25 cellular contexts compared by ENCODE assay signal in the genomic region with DNA sequence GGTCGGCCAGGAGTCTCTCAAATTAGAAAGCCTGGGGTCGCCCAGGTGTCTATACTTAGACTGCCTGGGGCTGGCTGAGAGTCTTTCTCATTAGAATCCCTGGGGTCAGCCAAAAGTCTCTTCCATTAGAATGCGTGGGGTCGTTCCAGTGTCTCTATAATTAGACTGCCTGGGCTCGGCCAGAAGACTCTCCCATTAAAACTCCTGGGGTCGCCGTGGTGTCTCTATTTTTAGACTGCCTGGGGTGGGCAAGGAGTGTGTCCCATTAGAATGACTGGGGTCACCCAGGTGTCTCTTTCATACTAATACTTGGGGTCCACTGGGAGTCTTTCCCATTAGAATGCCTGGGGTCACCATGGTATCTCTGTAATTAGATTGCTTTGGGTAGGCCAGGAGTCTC.
"Had no signal": no experiment of that assay in that cellular context is flagged by ENCODE, and none has a peak within 500 bp of the region (broad histone marks: within the 10 kb centered on the region; RNA-seq: fewer than 3 reads in every experiment).

No MANE protein-coding gene starts in this region.

- H3K36me3 ChIP-seq: esophagus squamous epithelium, gastrocnemius medialis, heart right ventricle, left lung, lower lobe of right lung had no signal

- H3K27ac ChIP-seq: epithelial cell of prostate, esophagus squamous epithelium, gastrocnemius medialis, left lung, lower lobe of right lung had no signal

- H3K27me3 ChIP-seq: esophagus squamous epithelium, gastrocnemius medialis, heart right ventricle, left lung had no signal

- H3K4me1 ChIP-seq: esophagus squamous epithelium, gastrocnemius medialis, left lung, lower lobe of right lung had no signal

- DNase-seq: cortex of kidney; effector CD8-positive, alpha-beta T cell; effector memory CD8-positive, alpha-beta T cell; endodermal cell; erythroblast; esophagus squamous epithelium; foreskin fibroblast; foreskin melanocyte; gastrocnemius medialis; glutamatergic neuron; head of caudate nucleus; heart right ventricle; hypothalamus; immature natural killer cell; islet precursor cell; kidney; kidney glomerular epithelial cell; left colon; left lung; left ventricle myocardium superior; lower lobe of right lung; mesenchymal stem cell; midbrain; mucosa of descending colon had no signal

- H3K4me3 ChIP-seq: esophagus squamous epithelium, gastrocnemius medialis, heart right ventricle, left lung, lower lobe of right lung, mucosa of descending colon had no signal

- H3K9me3 ChIP-seq: gastrocnemius medialis had no signal
